In the genomic region with DNA sequence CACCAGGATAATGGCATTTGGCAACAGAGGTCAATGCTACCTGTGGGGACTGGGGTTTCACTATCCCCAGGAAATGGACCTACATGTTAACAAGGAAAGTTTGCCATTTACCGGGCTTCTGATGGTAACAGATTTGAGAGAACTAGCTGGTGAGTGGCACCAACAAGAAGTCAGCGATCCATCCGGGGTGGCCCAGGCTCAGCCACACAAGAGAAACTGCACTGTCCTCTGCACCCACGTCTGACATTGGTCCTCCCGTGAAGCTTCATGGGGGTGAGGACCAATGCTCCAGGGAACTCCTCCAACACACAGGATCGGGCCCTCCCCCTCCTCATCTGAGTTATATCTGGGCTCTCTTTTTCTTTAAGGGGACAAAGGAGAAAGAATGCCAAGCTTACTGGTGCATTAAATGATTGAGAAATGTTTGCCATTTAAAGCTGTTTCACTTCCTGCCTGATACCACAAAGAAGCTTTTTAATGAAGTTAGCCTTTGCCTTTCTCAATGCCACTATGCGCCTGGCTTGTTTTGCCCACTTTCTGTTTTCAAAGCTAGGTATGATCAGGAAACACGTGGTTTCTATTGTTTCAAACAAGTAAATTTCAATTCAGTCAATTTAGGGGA, we compare ENCODE assay signal across 9 cellular contexts.
DNase-seq lines count a peak whose midpoint lies in the region; ATAC-seq, FAIRE-seq and TF ChIP-seq lines count a peak whose summit lies in the region.
"Had no signal": no experiment of that assay in that cellular context is flagged by ENCODE, and none has a peak within 500 bp of the region (broad histone marks: within the 10 kb centered on the region; RNA-seq: fewer than 3 reads in every experiment).

No MANE protein-coding gene starts in this region.

- H3K36me3 Mint-ChIP-seq in activated T-cell treated with anti-CD3 and anti-CD28 coated beads, Interleukin-2, amount 50 U/mL, for 72 hours (ENCODE audit: insufficient read depth in 2 of 2): no peaks in the 10 kb centered on the region

- peaks cover 0 to 40% (median 25%) of the 10 kb centered on the region in 3 donors for H3K4me1 ChIP-seq in pancreas

- peak overlapping the region in 3 of 4 donors; percentile 9 to 78 (median 47) for H3K27ac ChIP-seq in pancreas

- no peak overlapping the region for H3K4me3 ChIP-seq in pancreas
- H3K4me3 ChIP-seq: cardiac muscle cell had no signal

- WGBS in pancreas, 2 donors: 61 to 67% methylated on average over 8 of the region's 8 CpGs

- H3K27me3 Mint-ChIP-seq in activated T-cell treated with anti-CD3 and anti-CD28 coated beads, Interleukin-2, amount 50 U/mL, for 72 hours (ENCODE audit: low read depth): no peaks in the 10 kb centered on the region

- no peaks in the 10 kb centered on the region for H3K36me3 ChIP-seq in pancreas
- H3K36me3 ChIP-seq: cardiac muscle cell had no signal

- peak overlapping the region; percentile 79 for H3K27ac Mint-ChIP-seq in activated T-cell treated with anti-CD3 and anti-CD28 coated beads, Interleukin-2, amount 50 U/mL, for 72 hours

- TF ChIP-seq CTCF in pancreas (IDR thresholded peaks at IDR 0.05): no peak

- intact Hi-C loops in pancreas (cut with DNase I): no loop called here

- DNase-seq in COLO829 (ENCODE audit: low spot score) (peak; percentile 40), pancreas (peak in 1 of 6 donors; percentile 30), HTR-8/SVneo (ENCODE audit: insufficient read length, low spot score) (no peak), GM03348 (ENCODE audit: low spot score) (no peak)
- no peak for DNase-seq in activated T-cell treated with anti-CD3 and anti-CD28 coated beads, Interleukin-2, amount 50 U/mL, for 72 hours
- DNase-seq in stimulated activated CD4-positive, alpha-beta T cell treated with anti-CD3 and anti-CD28 coated beads, Interleukin-2, amount 100 ng/mL, for 24 hours: no peak

- H3K4me1 Mint-ChIP-seq in activated T-cell treated with anti-CD3 and anti-CD28 coated beads, Interleukin-2, amount 50 U/mL, for 72 hours (ENCODE audit: low read depth): peaks cover 85% of the 10 kb centered on the region

- peak; percentile 51 for ATAC-seq in GM19395 (IDR thresholded peaks at IDR 0.05; ENCODE audit: unreplicated experiment)
- ATAC-seq in HG03378 (IDR thresholded peaks at IDR 0.05; ENCODE audit: unreplicated experiment): peak; percentile 63
- ATAC-seq in activated T-cell treated with anti-CD3 and anti-CD28 coated beads, Interleukin-2, amount 50 U/mL, for 72 hours (replicated peaks in 1 of 2): peak in 1 of 2 donors; percentile 12
- peak in 3 of 4 donors; percentile 12 to 40 (median 37) for ATAC-seq in pancreas

- H3K9me3 Mint-ChIP-seq in activated T-cell treated with anti-CD3 and anti-CD28 coated beads, Interleukin-2, amount 50 U/mL, for 72 hours: no peaks in the 10 kb centered on the region

- H3K27me3 ChIP-seq in pancreas: peaks cover 0 to 3% (median 0%) of the 10 kb centered on the region in 4 donors
- H3K27me3 ChIP-seq: cardiac muscle cell had no signal

- H3K9me3 ChIP-seq in pancreas: no peaks in the 10 kb centered on the region

- peak overlapping the region; percentile 63 to 81 for H3K4me3 Mint-ChIP-seq in activated T-cell treated with anti-CD3 and anti-CD28 coated beads, Interleukin-2, amount 50 U/mL, for 72 hours

- FAIRE-seq in pancreas (lab: Jason Lieb, UNC) (no peak), HTR-8/SVneo (lab: Jason Lieb, UNC) (no peak)
